ENCODE assay signal across 15 cellular contexts in genomic region chr7:82362129-82362528, GRCh38.
DNase-seq lines count a peak whose midpoint lies in the region; ATAC-seq and TF ChIP-seq lines count a peak whose summit lies in the region.
"Had no signal": no experiment of that assay in that cellular context is flagged by ENCODE, and none has a peak within 500 bp of the region (broad histone marks: within the 10 kb centered on the region; RNA-seq: fewer than 3 reads in every experiment).

No MANE protein-coding gene starts in this region.

- H3K9me2 ChIP-seq in MM.1S (replicated peaks; ENCODE audit: insufficient read depth, low read length), result no peaks in the 10 kb centered on the region

- H3K27ac ChIP-seq in MM.1S (ENCODE audit: low read length), result no peak overlapping the region
- H3K27ac ChIP-seq: gastrocnemius medialis had no signal

- POLR2A ChIA-PET in activated CD4-positive, alpha-beta T cell treated with anti-CD3 and anti-CD28 coated beads for 36 hours (lab: Charles Lee), result no interaction called here

- ATAC-seq in GM21381 (IDR thresholded peaks at IDR 0.05; ENCODE audit: unreplicated experiment) (no peak), HG03342 (IDR thresholded peaks at IDR 0.05; ENCODE audit: unreplicated experiment) (no peak)
- ATAC-seq in activated CD4-positive, alpha-beta T cell treated with anti-CD3 and anti-CD28 coated beads for 36 hours, result no peak
- ATAC-seq: activated CD8-positive, alpha-beta T cell treated with anti-CD3 and anti-CD28 coated beads for 36 hours; gastrocnemius medialis; stimulated activated naive CD8-positive, alpha-beta T cell treated with anti-CD3 and anti-CD28 coated beads, Interleukin-15, Interleukin-2, amounts not matched to agents 100 U/mL and 50 U/mL, for 24 hours had no signal

- CTCF ChIA-PET in activated CD4-positive, alpha-beta T cell treated with anti-CD3 and anti-CD28 coated beads for 36 hours (lab: Charles Lee), result no interaction called here

- H3K27ac Mint-ChIP-seq in activated CD4-positive, alpha-beta T cell treated with anti-CD3 and anti-CD28 coated beads for 36 hours, result no peak overlapping the region
- H3K27ac Mint-ChIP-seq: activated CD8-positive, alpha-beta T cell treated with anti-CD3 and anti-CD28 coated beads for 36 hours; activated T-helper 2 cell treated with anti-CD3 and anti-CD28 coated beads, Interferon-gamma antibody, Interleukin-2, Interleukin-4, amounts not matched to agents 10 μg/mL and 5 μg/mL and 100 μg/mL, durations not matched to agents 14 hours and 24 hours and 36 hours had no signal

- H3K4me1 Mint-ChIP-seq in activated CD4-positive, alpha-beta T cell treated with anti-CD3 and anti-CD28 coated beads for 36 hours, result no peaks in the 10 kb centered on the region

- DNase-seq in AG08395 (ENCODE audit: low spot score) (peak; percentile 8), HCEC 1CT (peak; percentile 86), adipocyte (ENCODE audit: low read depth) (peak; percentile 38), foreskin melanocyte (peak; percentile 12), MM.1S (no peak)
- no peak for DNase-seq in activated CD4-positive, alpha-beta T cell treated with anti-CD3 and anti-CD28 coated beads for 36 hours
- DNase-seq: ACHN; activated CD8-positive, alpha-beta T cell treated with anti-CD3 and anti-CD28 coated beads for 36 hours; anterior cingulate cortex; gastrocnemius medialis; NCI-H1048; stimulated activated naive CD8-positive, alpha-beta T cell treated with anti-CD3 and anti-CD28 coated beads, Interleukin-15, Interleukin-2, amounts not matched to agents 100 U/mL and 50 U/mL, for 24 hours had no signal

- no peaks in the 10 kb centered on the region for H3K79me2 ChIP-seq in MM.1S (ENCODE audit: low read length)

- no peak overlapping the region for H3K4me3 Mint-ChIP-seq in activated CD4-positive, alpha-beta T cell treated with anti-CD3 and anti-CD28 coated beads for 36 hours
- H3K4me3 Mint-ChIP-seq: activated CD8-positive, alpha-beta T cell treated with anti-CD3 and anti-CD28 coated beads for 36 hours had no signal

- H3K4me1 ChIP-seq in adipocyte (ENCODE audit: control insufficient read depth, insufficient read depth, low read length) (peaks cover 11% of the 10 kb centered on the region), MM.1S (ENCODE audit: low read length) (no peaks in the 10 kb centered on the region)

- no peaks in the 10 kb centered on the region for H3K36me3 Mint-ChIP-seq in activated CD4-positive, alpha-beta T cell treated with anti-CD3 and anti-CD28 coated beads for 36 hours (ENCODE audit: low read depth)

- no peaks in the 10 kb centered on the region for H4K20me1 ChIP-seq in MM.1S (ENCODE audit: insufficient read depth, low read length)

- H3K27me3 ChIP-seq in adipocyte (replicated peaks; ENCODE audit: control insufficient read depth, insufficient read depth, low read length) (no peaks in the 10 kb centered on the region), MM.1S (replicated peaks; ENCODE audit: insufficient read depth, low read length) (no peaks in the 10 kb centered on the region)
- H3K27me3 ChIP-seq: gastrocnemius medialis had no signal

- H2AFZ ChIP-seq in MM.1S (ENCODE audit: low read length), result no peak overlapping the region

- H3K36me3 ChIP-seq in adipocyte (ENCODE audit: control insufficient read depth, insufficient read depth, low read length, severe bottlenecking) (no peaks in the 10 kb centered on the region), MM.1S (replicated peaks; ENCODE audit: insufficient read depth, low read length) (no peaks in the 10 kb centered on the region)
- H3K36me3 ChIP-seq: gastrocnemius medialis had no signal

- H3K4me2 ChIP-seq in MM.1S (ENCODE audit: low read depth, low read length), result no peak overlapping the region

- H3K9me3 ChIP-seq in adipocyte (ENCODE audit: control insufficient read depth, low read length) (no peaks in the 10 kb centered on the region), MM.1S (replicated peaks; ENCODE audit: insufficient read depth, low read length) (no peaks in the 10 kb centered on the region)
- H3K9me3 ChIP-seq: gastrocnemius medialis had no signal

- TF ChIP-seq CTCF in MM.1S (IDR thresholded peaks at IDR 0.05; ENCODE audit: low read length), result no peak

- H3K4me3 ChIP-seq in adipocyte (ENCODE audit: low read length) (peak overlapping the region; percentile 25), MM.1S (ENCODE audit: low read length) (no peak overlapping the region)
- H3K4me3 ChIP-seq: gastrocnemius medialis had no signal

- no peaks in the 10 kb centered on the region for H3F3A ChIP-seq in MM.1S (ENCODE audit: insufficient read depth, low read length)

- H3K9me3 Mint-ChIP-seq in activated CD4-positive, alpha-beta T cell treated with anti-CD3 and anti-CD28 coated beads for 36 hours (ENCODE audit: low read depth), result no peaks in the 10 kb centered on the region
- H3K9me3 Mint-ChIP-seq: activated CD8-positive, alpha-beta T cell treated with anti-CD3 and anti-CD28 coated beads for 36 hours; activated T-helper 2 cell treated with anti-CD3 and anti-CD28 coated beads, Interferon-gamma antibody, Interleukin-2, Interleukin-4, amounts not matched to agents 10 μg/mL and 5 μg/mL and 100 μg/mL, durations not matched to agents 14 hours and 24 hours and 36 hours had no signal

- H3K9ac ChIP-seq in adipocyte (ENCODE audit: low read length) (no peak overlapping the region), MM.1S (ENCODE audit: low read length) (no peak overlapping the region)

- no peaks in the 10 kb centered on the region for H3K27me3 Mint-ChIP-seq in activated CD4-positive, alpha-beta T cell treated with anti-CD3 and anti-CD28 coated beads for 36 hours
- H3K27me3 Mint-ChIP-seq: activated CD8-positive, alpha-beta T cell treated with anti-CD3 and anti-CD28 coated beads for 36 hours had no signal

- intact Hi-C loops in activated CD4-positive, alpha-beta T cell treated with anti-CD3 and anti-CD28 coated beads for 36 hours (cut with DNase I, micrococcal nuclease), result no loop called here

Comparison
In these comparisons a context has a peak if more than half of its experiments do, and no peak if none do; other contexts are left out.
1. DNase-seq: peak in AG08395 (single experiment), HCEC 1CT (single experiment), adipocyte (single experiment) and foreskin melanocyte (single experiment); none in activated CD4-positive, alpha-beta T cell treated with anti-CD3 and anti-CD28 coated beads for 36 hours (single experiment) and MM.1S (single experiment).